Comparison of ENCODE assay signal across 1 cellular context in genomic region chrX:6644411-6644810, GRCh38.
TF ChIP-seq lines count a peak whose summit lies in the region.

No MANE protein-coding gene starts in this region.

TF ChIP-seq in GM23338, 12 proteins besides CTCF, POLR2A, EP300 and RAD21 (continued from another document):
- TF ChIP-seq, protein P1, sequence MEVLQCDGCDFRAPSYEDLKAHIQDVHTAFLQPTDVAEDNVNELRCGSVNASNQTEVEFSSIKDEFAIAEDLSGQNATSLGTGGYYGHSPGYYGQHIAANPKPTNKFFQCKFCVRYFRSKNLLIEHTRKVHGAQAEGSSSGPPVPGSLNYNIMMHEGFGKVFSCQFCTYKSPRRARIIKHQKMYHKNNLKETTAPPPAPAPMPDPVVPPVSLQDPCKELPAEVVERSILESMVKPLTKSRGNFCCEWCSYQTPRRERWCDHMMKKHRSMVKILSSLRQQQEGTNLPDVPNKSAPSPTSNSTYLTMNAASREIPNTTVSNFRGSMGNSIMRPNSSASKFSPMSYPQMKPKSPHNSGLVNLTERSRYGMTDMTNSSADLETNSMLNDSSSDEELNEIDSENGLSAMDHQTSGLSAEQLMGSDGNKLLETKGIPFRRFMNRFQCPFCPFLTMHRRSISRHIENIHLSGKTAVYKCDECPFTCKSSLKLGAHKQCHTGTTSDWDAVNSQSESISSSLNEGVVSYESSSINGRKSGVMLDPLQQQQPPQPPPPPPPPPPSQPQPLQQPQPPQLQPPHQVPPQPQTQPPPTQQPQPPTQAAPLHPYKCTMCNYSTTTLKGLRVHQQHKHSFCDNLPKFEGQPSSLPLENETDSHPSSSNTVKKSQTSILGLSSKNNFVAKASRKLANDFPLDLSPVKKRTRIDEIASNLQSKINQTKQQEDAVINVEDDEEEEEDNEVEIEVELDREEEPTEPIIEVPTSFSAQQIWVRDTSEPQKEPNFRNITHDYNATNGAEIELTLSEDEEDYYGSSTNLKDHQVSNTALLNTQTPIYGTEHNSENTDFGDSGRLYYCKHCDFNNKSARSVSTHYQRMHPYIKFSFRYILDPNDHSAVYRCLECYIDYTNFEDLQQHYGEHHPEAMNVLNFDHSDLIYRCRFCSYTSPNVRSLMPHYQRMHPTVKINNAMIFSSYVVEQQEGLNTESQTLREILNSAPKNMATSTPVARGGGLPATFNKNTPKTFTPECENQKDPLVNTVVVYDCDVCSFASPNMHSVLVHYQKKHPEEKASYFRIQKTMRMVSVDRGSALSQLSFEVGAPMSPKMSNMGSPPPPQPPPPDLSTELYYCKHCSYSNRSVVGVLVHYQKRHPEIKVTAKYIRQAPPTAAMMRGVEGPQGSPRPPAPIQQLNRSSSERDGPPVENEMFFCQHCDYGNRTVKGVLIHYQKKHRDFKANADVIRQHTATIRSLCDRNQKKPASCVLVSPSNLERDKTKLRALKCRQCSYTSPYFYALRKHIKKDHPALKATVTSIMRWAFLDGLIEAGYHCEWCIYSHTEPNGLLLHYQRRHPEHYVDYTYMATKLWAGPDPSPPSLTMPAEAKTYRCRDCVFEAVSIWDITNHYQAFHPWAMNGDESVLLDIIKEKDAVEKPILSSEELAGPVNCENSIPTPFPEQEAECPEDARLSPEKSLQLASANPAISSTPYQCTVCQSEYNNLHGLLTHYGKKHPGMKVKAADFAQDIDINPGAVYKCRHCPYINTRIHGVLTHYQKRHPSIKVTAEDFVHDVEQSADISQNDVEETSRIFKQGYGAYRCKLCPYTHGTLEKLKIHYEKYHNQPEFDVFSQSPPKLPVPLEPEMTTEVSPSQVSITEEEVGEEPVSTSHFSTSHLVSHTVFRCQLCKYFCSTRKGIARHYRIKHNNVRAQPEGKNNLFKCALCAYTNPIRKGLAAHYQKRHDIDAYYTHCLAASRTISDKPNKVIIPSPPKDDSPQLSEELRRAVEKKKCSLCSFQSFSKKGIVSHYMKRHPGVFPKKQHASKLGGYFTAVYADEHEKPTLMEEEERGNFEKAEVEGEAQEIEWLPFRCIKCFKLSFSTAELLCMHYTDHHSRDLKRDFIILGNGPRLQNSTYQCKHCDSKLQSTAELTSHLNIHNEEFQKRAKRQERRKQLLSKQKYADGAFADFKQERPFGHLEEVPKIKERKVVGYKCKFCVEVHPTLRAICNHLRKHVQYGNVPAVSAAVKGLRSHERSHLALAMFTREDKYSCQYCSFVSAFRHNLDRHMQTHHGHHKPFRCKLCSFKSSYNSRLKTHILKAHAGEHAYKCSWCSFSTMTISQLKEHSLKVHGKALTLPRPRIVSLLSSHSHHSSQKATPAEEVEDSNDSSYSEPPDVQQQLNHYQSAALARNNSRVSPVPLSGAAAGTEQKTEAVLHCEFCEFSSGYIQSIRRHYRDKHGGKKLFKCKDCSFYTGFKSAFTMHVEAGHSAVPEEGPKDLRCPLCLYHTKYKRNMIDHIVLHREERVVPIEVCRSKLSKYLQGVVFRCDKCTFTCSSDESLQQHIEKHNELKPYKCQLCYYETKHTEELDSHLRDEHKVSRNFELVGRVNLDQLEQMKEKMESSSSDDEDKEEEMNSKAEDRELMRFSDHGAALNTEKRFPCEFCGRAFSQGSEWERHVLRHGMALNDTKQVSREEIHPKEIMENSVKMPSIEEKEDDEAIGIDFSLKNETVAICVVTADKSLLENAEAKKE (CRISPR knock-in tag; IDR thresholded peaks at IDR 0.05): no peak
- TF ChIP-seq ETS1 (IDR thresholded peaks at IDR 0.05) (no peak), ZNF114 (CRISPR knock-in tag; IDR thresholded peaks at IDR 0.05) (no peak)
